Comparison of ENCODE assay signal across 8 cellular contexts in the genomic region with DNA sequence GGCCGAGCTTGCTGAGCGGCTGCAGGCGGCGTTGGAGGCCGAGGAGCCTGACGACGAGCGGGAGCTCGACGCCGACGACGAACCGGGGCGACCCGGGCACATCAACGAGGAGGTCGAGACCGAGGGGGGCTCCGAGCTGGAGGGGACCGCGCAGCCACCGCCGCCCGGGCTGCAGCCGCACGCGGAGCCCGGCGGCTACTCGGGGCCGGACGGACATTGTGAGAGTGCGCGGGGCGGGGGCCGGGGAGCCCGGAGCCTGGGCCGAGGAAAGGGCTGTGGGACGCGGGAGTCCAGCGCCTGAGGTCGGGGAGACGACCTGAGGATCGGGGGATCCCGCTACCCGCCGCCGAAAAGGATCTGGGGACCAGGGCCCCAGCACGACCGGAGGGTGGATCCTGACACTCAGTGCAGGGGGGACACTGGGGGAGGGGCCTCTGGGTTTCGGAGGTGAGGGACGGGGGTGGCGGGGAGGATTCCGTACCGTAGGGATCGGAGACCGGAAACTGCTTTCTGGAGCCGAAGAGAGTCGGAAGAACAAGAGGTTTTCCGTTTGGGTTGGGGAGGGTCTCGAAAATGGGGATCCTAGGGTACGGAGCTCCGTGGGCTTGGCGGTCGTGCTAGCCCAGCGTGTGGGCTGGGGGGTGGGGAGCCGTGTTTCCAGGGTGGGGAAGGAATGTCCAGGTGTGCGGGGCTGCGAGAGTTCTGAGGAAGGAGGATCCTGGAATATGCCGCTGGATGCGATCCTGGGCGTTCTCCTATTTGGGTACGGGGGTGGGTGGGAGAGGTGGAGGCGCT. TPM values are rescaled to one million over a fixed set of nuclear protein-coding genes. Genes with fewer than 3 reads are reported as not detected.
DNase-seq lines count a peak whose midpoint lies in the region; ATAC-seq and TF ChIP-seq lines count a peak whose summit lies in the region.

No MANE protein-coding gene starts in this region.

- intact Hi-C loops in CD4-positive, alpha-beta memory T cell (cut with micrococcal nuclease) = loop anchor here (5.0 kb wide), 2 partner anchors 283 to 602 kb away; no protein-coding TSS in a partner anchor
- intact Hi-C loops in left ventricle myocardium superior (cut with micrococcal nuclease) = no loop called here
- intact Hi-C loops in sciatic nerve (cut with DNase I) = no loop called here

- CTCF ChIA-PET in CD4-positive, alpha-beta memory T cell (lab: Charles Lee; ENCODE audit: partially characterized antibody) = interaction anchor here (0.7 to 9.1 kb wide), 5 partner anchors 8 to 84 kb away, joined by 3 to 165 read pairs (median 6); no protein-coding TSS in a partner anchor
- CTCF ChIA-PET in HEK293T (lab: Yijun Ruan, JAX) = no interaction called here

- peaks cover 42% of the 10 kb centered on the region for H3K4me1 ChIP-seq in CD4-positive, alpha-beta memory T cell (ENCODE audit: insufficient read depth, low read length)

- TF ChIP-seq POLR2A in Raji (IDR thresholded peaks at IDR 0.05; ENCODE audit: insufficient read depth, low read depth, low read length) = 0 out of 2 replicates have a peak, but pooled peaks have one; percentile 35

- DNase-seq in CD4-positive, alpha-beta memory T cell = peak; percentile 38 to 57 (median 41)
- DNase-seq in HEK293T (ENCODE audit: extremely low spot score) (peak; percentile 17), left ventricle myocardium superior (peak; percentile 64), sciatic nerve (ENCODE audit: low spot score) (peak; percentile 77)
- no peak for DNase-seq in activated naive CD8-positive, alpha-beta T cell treated with anti-CD3 and anti-CD28 coated beads, Interleukin-2, amount 10 ng/mL, durations not matched to agents 7 days and 5 days

- H3K4me3 ChIP-seq in CD4-positive, alpha-beta memory T cell (ENCODE audit: low read length in 2 of 2) = peak overlapping the region; percentile 78 to 94

- H3K27ac Mint-ChIP-seq in CD4-positive, alpha-beta memory T cell = peak overlapping the region; percentile 99 to 100 (median 100)
- peak overlapping the region; percentile 100 for H3K27ac Mint-ChIP-seq in activated naive CD8-positive, alpha-beta T cell treated with anti-CD3 and anti-CD28 coated beads, Interleukin-2, amount 10 ng/mL, durations not matched to agents 7 days and 5 days

- H3K4me1 Mint-ChIP-seq in CD4-positive, alpha-beta memory T cell = peaks cover 29 to 60% (median 37%) of the 10 kb centered on the region in 4 donors
- H3K4me1 Mint-ChIP-seq in activated naive CD8-positive, alpha-beta T cell treated with anti-CD3 and anti-CD28 coated beads, Interleukin-2, amount 10 ng/mL, durations not matched to agents 7 days and 5 days = peaks cover 35% of the 10 kb centered on the region

- peaks cover 14 to 59% of the 10 kb centered on the region in 2 donors for H3K36me3 Mint-ChIP-seq in CD4-positive, alpha-beta memory T cell
- H3K36me3 Mint-ChIP-seq in activated naive CD8-positive, alpha-beta T cell treated with anti-CD3 and anti-CD28 coated beads, Interleukin-2, amount 10 ng/mL, durations not matched to agents 7 days and 5 days = peaks cover 20% of the 10 kb centered on the region

- peaks cover 24% of the 10 kb centered on the region for H3K36me3 ChIP-seq in CD4-positive, alpha-beta memory T cell (ENCODE audit: insufficient read depth, low read length)

- H3K4me3 Mint-ChIP-seq in CD4-positive, alpha-beta memory T cell = peak overlapping the region; percentile 92 to 98 (median 97)
- peak overlapping the region; percentile 92 for H3K4me3 Mint-ChIP-seq in activated naive CD8-positive, alpha-beta T cell treated with anti-CD3 and anti-CD28 coated beads, Interleukin-2, amount 10 ng/mL, durations not matched to agents 7 days and 5 days

- H3K9me3 ChIP-seq in CD4-positive, alpha-beta memory T cell (ENCODE audit: control insufficient read depth in 1 of 2, low read length in 2 of 2) = no peaks in the 10 kb centered on the region

- POLR2A ChIA-PET in CD4-positive, alpha-beta memory T cell (lab: Charles Lee; ENCODE audit: partially characterized antibody) = interaction anchor here (0.6 to 11.9 kb wide), 36 partner anchors 10 to 1074 kb away, joined by 3 to 711 read pairs (median 7); partner anchors contain the start of genes ACTMAP, B9D2, CCDC97 and DMAC2
- POLR2A ChIA-PET in HEK293T (lab: Yijun Ruan, JAX) = interaction anchor here (0.7 to 4.5 kb wide), 17 partner anchors 10 to 777 kb away, joined by 3 to 48 read pairs (median 3); partner anchors contain the start of genes CCDC97, DMAC2 and RAB4B
- POLR2A ChIA-PET in activated naive CD8-positive, alpha-beta T cell treated with anti-CD3 and anti-CD28 coated beads, Interleukin-2, amount 10 ng/mL, durations not matched to agents 7 days and 5 days (lab: Charles Lee) = interaction anchor here (0.7 to 7.4 kb wide), 15 partner anchors 20 to 514 kb away, joined by 3 to 195 read pairs (median 6); partner anchors contain the start of genes ACTMAP, B9D2, CCDC97 and CYP2S1

- no peak for ATAC-seq in activated naive CD8-positive, alpha-beta T cell treated with anti-CD3 and anti-CD28 coated beads, Interleukin-2, amount 10 ng/mL, durations not matched to agents 7 days and 5 days (ENCODE audit: low read depth)
- peak; percentile 3 for ATAC-seq in left ventricle myocardium superior
- ATAC-seq in sciatic nerve = no peak
- no peak for ATAC-seq in HG03457 (IDR thresholded peaks at IDR 0.05; ENCODE audit: unreplicated experiment)
- no peak for ATAC-seq in GM19328 (IDR thresholded peaks at IDR 0.05; ENCODE audit: unreplicated experiment)

- H3K27ac ChIP-seq in CD4-positive, alpha-beta memory T cell (ENCODE audit: low read depth, low read length) = peak overlapping the region; percentile 99

- H3K9me3 Mint-ChIP-seq in CD4-positive, alpha-beta memory T cell = peaks cover 0 to 9% (median 0%) of the 10 kb centered on the region in 8 donors
- H3K9me3 Mint-ChIP-seq in activated naive CD8-positive, alpha-beta T cell treated with anti-CD3 and anti-CD28 coated beads, Interleukin-2, amount 10 ng/mL, durations not matched to agents 7 days and 5 days = no peaks in the 10 kb centered on the region

- peaks cover 0 to 4% of the 10 kb centered on the region in 2 donors for H3K27me3 Mint-ChIP-seq in CD4-positive, alpha-beta memory T cell
- peaks cover 3% of the 10 kb centered on the region for H3K27me3 Mint-ChIP-seq in activated naive CD8-positive, alpha-beta T cell treated with anti-CD3 and anti-CD28 coated beads, Interleukin-2, amount 10 ng/mL, durations not matched to agents 7 days and 5 days

- no peaks in the 10 kb centered on the region for H3K27me3 ChIP-seq in CD4-positive, alpha-beta memory T cell (ENCODE audit: insufficient read depth, low read length)

TF ChIP-seq in HEK293T, 16 proteins besides CTCF, POLR2A, EP300 and RAD21:
- TF ChIP-seq L3MBTL2 (conservative IDR thresholded peaks at IDR 0.05) (no peak), ZNF384 (IDR thresholded peaks at IDR 0.05) (no peak), FOXM1 (IDR thresholded peaks at IDR 0.05; ENCODE audit: borderline replicate concordance) (no peak), ARNT (IDR thresholded peaks at IDR 0.05) (no peak)

RNA-seq across cellular contexts. Expression of gene HNRNPUL1, which starts 0.6 kb away (rescaled TPM):
- 100 to 1,000 TPM; 300 TPM for total RNA-seq in CD4-positive, alpha-beta memory T cell
- 100 to 1,000 TPM in 1 of 2 donors, 10 to 100 TPM in 1; 37.8 to 110 TPM for polyA plus RNA-seq in CD4-positive, alpha-beta memory T cell
- total RNA-seq in activated naive CD8-positive, alpha-beta T cell treated with anti-CD3 and anti-CD28 coated beads, Interleukin-2, amount 10 ng/mL, durations not matched to agents 7 days and 5 days = 100 to 1,000 TPM; 301 to 333 TPM
- total RNA-seq in left ventricle myocardium superior (128 TPM), sciatic nerve (161 TPM)

RNA-seq across cellular contexts. Expression of gene CCDC97, which starts 45.2 kb away (rescaled TPM):
- 10 to 100 TPM; 56.4 to 61.4 TPM for total RNA-seq in CD4-positive, alpha-beta memory T cell
- 10 to 100 TPM; 23.2 to 32.3 TPM for polyA plus RNA-seq in CD4-positive, alpha-beta memory T cell
- total RNA-seq in activated naive CD8-positive, alpha-beta T cell treated with anti-CD3 and anti-CD28 coated beads, Interleukin-2, amount 10 ng/mL, durations not matched to agents 7 days and 5 days = 10 to 100 TPM; 37.8 to 40.8 TPM
- total RNA-seq in left ventricle myocardium superior = 15.9 TPM
- 29.8 TPM for total RNA-seq in sciatic nerve

RNA-seq across cellular contexts. Expression of gene AXL, which starts 45.8 kb away (rescaled TPM):
- under 1 TPM in 1 of 2 experiments, not detected in 1; 0.32 TPM for total RNA-seq in CD4-positive, alpha-beta memory T cell
- polyA plus RNA-seq in CD4-positive, alpha-beta memory T cell = under 1 TPM; 0.10 to 0.29 TPM
- under 1 TPM; 0.11 to 0.17 TPM for total RNA-seq in activated naive CD8-positive, alpha-beta T cell treated with anti-CD3 and anti-CD28 coated beads, Interleukin-2, amount 10 ng/mL, durations not matched to agents 7 days and 5 days
- 13.8 TPM for total RNA-seq in left ventricle myocardium superior
- total RNA-seq in sciatic nerve = 65.8 TPM

Comparison
In these comparisons a context has a peak if more than half of its experiments do, and no peak if none do; other contexts are left out.
1. RNA of gene AXL, which starts 45.8 kb away (total RNA-seq): 65.8 TPM in sciatic nerve (single experiment) and 13.8 TPM in left ventricle myocardium superior (single experiment); 0.32 TPM in CD4-positive, alpha-beta memory T cell and 0.11 to 0.17 TPM in activated naive CD8-positive, alpha-beta T cell treated with anti-CD3 and anti-CD28 coated beads, Interleukin-2, amount 10 ng/mL, durations not matched to agents 7 days and 5 days; every median in the first group is over 10 times any median in the second.